8 cellular contexts compared by ENCODE assay signal in genomic region chr16:18969050-18969854, GRCh38. TPM values are rescaled to one million over a fixed set of nuclear protein-coding genes. Genes with fewer than 3 reads are reported as not detected.
DNase-seq lines count a peak whose midpoint lies in the region; ATAC-seq and TF ChIP-seq lines count a peak whose summit lies in the region.

No MANE protein-coding gene starts in this region.

- H3K4me2 ChIP-seq in DOHH2 (ENCODE audit: low read length) = peak overlapping the region; percentile 63

- H3K36me3 ChIP-seq in DOHH2 (ENCODE audit: control insufficient read depth, low read length) (no peaks in the 10 kb centered on the region), SJSA1 (no peaks in the 10 kb centered on the region), gastroesophageal sphincter (no peaks in the 10 kb centered on the region)

- peaks cover 6% of the 10 kb centered on the region for H3K4me1 ChIP-seq in DOHH2 (ENCODE audit: control insufficient read depth, low read length)
- no peaks in the 10 kb centered on the region for H3K4me1 ChIP-seq in SJSA1 (replicated peaks)
- H3K4me1 ChIP-seq in gastroesophageal sphincter = peaks cover 0 to 9% (median 0%) of the 10 kb centered on the region in 3 donors

- ATAC-seq in gastroesophageal sphincter = peak; percentile 93
- ATAC-seq in GM18511 (IDR thresholded peaks at IDR 0.05; ENCODE audit: unreplicated experiment) = no peak

- H3K9me3 ChIP-seq in DOHH2 (ENCODE audit: control insufficient read depth, insufficient read depth, low read length) (no peaks in the 10 kb centered on the region), SJSA1 (replicated peaks) (no peaks in the 10 kb centered on the region), gastroesophageal sphincter (no peaks in the 10 kb centered on the region)

- H3K4me3 ChIP-seq in DOHH2 (ENCODE audit: low read length) (peak overlapping the region; percentile 50), SJSA1 (no peak overlapping the region), gastroesophageal sphincter (peak overlapping the region; percentile 24 to 39)

- no peaks in the 10 kb centered on the region for H3F3A ChIP-seq in DOHH2 (ENCODE audit: control insufficient read depth, insufficient read depth)

- no peak overlapping the region for H3K27ac ChIP-seq in DOHH2 (ENCODE audit: low read depth, low read length)
- no peak overlapping the region for H3K27ac ChIP-seq in SJSA1
- no peak overlapping the region for H3K27ac ChIP-seq in gastroesophageal sphincter
- H3K27ac ChIP-seq in substantia nigra (ENCODE audit: low read depth, low read length, poor library complexity, severe bottlenecking) = no peak overlapping the region

- 14 to 48% methylated on average over 8 to 17 of the region's 18 CpGs for WGBS in gastroesophageal sphincter (ENCODE audit: low coverage in 1 of 2), 2 donors

- TF ChIP-seq CTCF in DOHH2 (IDR thresholded peaks at IDR 0.05; ENCODE audit: low read depth, low read length, poor library complexity, severe bottlenecking) (peak; percentile 87), gastroesophageal sphincter (IDR thresholded peaks at IDR 0.05) (peak; percentile 83 to 94 (median 90))

- H3K27me3 ChIP-seq in DOHH2 (ENCODE audit: control insufficient read depth, low read length) (no peaks in the 10 kb centered on the region), SJSA1 (replicated peaks) (no peaks in the 10 kb centered on the region), gastroesophageal sphincter (no peaks in the 10 kb centered on the region)

- no peaks in the 10 kb centered on the region for H4K20me1 ChIP-seq in DOHH2 (ENCODE audit: control insufficient read depth, insufficient read depth, low read depth, low read length)

- no peaks in the 10 kb centered on the region for H3K9me2 ChIP-seq in DOHH2 (replicated peaks; ENCODE audit: control insufficient read depth, low read length)

- peak; percentile 73 for DNase-seq in LoVo (ENCODE audit: low spot score)
- DNase-seq in SJSA1 (ENCODE audit: low read depth in 1 of 2, low spot score in 2 of 2) = peak; percentile 72 to 83
- peak; percentile 80 for DNase-seq in activated gamma-delta T cell treated with Interleukin-2 at 50 U/mL for 16 hours
- DNase-seq in occipital lobe (lab: John Stamatoyannopoulos, UW) = peak; percentile 79
- DNase-seq in substantia nigra (lab: John Stamatoyannopoulos, UW) = peak in 48 of 49 donors; percentile 11 to 91 (median 74)

- no peak for TF ChIP-seq EP300 in gastroesophageal sphincter (IDR thresholded peaks at IDR 0.05)

- no peaks in the 10 kb centered on the region for H3K79me2 ChIP-seq in DOHH2 (ENCODE audit: control insufficient read depth, low read length)

- no peak for TF ChIP-seq POLR2A in gastroesophageal sphincter (IDR thresholded peaks at IDR 0.05)

RNA-seq across cellular contexts. Expression of gene TMC7, which starts 14.5 kb away (rescaled TPM):
- total RNA-seq in SJSA1 (2014; rRNA removed; shearing (Covaris generic)) = 0.22 and 0.84 TPM in 2 replicates
- under 1 TPM; 0.40 to 0.85 (median 0.60) TPM for total RNA-seq in gastroesophageal sphincter
- total RNA-seq in occipital lobe = 2.8 TPM

RNA-seq across cellular contexts. Expression of gene SMG1, which starts 43.0 kb away (rescaled TPM):
- 18.0 and 29.6 TPM in 2 replicates for total RNA-seq in SJSA1 (2014; rRNA removed; shearing (Covaris generic))
- 100 to 1,000 TPM in 1 of 4 donors, 10 to 100 TPM in 3; 49.0 to 106 (median 91.7) TPM for total RNA-seq in gastroesophageal sphincter
- 110 TPM for total RNA-seq in occipital lobe
